In genomic region chr12:26744697-26745440, GRCh38 we compare ENCODE assay signal across 1 cellular context.
A peak's percentile ranks its signal among the peaks of the same experiment; 100 is the strongest.
TF ChIP-seq lines count a peak whose summit lies in the region.

No MANE protein-coding gene starts in this region.

TF ChIP-seq in HepG2, 621 proteins besides CTCF, POLR2A, EP300 and RAD21 (continued from another document and continues in another):
- TF ChIP-seq ZNF614 (CRISPR knock-in tag; IDR thresholded peaks at IDR 0.05; ENCODE audit: borderline replicate concordance) (peak; percentile 91), ZNF710 (CRISPR knock-in tag; IDR thresholded peaks at IDR 0.05; ENCODE audit: borderline replicate concordance) (peak; percentile 96), TFAP4 (IDR thresholded peaks at IDR 0.05; ENCODE audit: borderline replicate concordance, low read depth) (peak; percentile 81; the same call in 1 of the 2 replicates), ZNF782 (CRISPR knock-in tag; IDR thresholded peaks at IDR 0.05; ENCODE audit: borderline replicate concordance) (no peak), ELF3 (CRISPR knock-in tag; IDR thresholded peaks at IDR 0.05) (peak; percentile 94), KDM5B (CRISPR knock-in tag; IDR thresholded peaks at IDR 0.05; ENCODE audit: borderline replicate concordance) (no peak), MAFF (IDR thresholded peaks at IDR 0.05; ENCODE audit: low read depth, low read length) (no peak), SOX5 (CRISPR knock-in tag; IDR thresholded peaks at IDR 0.05; ENCODE audit: borderline replicate concordance) (peak; percentile 95), HNF1B (CRISPR knock-in tag; IDR thresholded peaks at IDR 0.05) (peak; percentile 95), LCORL (IDR thresholded peaks at IDR 0.05) (peak; percentile 56; the same call in 1 of the 2 replicates), LCORL (CRISPR knock-in tag; IDR thresholded peaks at IDR 0.05) (peak; percentile 71), ZNF616 (CRISPR knock-in tag; IDR thresholded peaks at IDR 0.05; ENCODE audit: low read depth) (no peak), TARDBP (CRISPR knock-in tag; IDR thresholded peaks at IDR 0.05) (peak; percentile 63; the same call in 1 of the 2 replicates), ATF2 (CRISPR knock-in tag; IDR thresholded peaks at IDR 0.05) (peak; percentile 96; the same call in 1 of the 2 replicates), IRF1 (CRISPR knock-in tag; IDR thresholded peaks at IDR 0.05; ENCODE audit: low read depth) (no peak), DMAP1 (CRISPR knock-in tag; IDR thresholded peaks at IDR 0.05) (peak; percentile 45; the same call in 1 of the 2 replicates), NCOA5 (CRISPR knock-in tag; IDR thresholded peaks at IDR 0.05) (no peak), ONECUT2 (CRISPR knock-in tag; IDR thresholded peaks at IDR 0.05) (peak; percentile 50), FOSL2 (CRISPR knock-in tag; IDR thresholded peaks at IDR 0.05) (peak; percentile 89), IRF9 (CRISPR knock-in tag; IDR thresholded peaks at IDR 0.05; ENCODE audit: borderline replicate concordance) (no peak), ATF4 (CRISPR knock-in tag; IDR thresholded peaks at IDR 0.05) (peak in 1 of 2 experiments; percentile 69; a peak in 2 of 4 replicates), ZNF788 (CRISPR knock-in tag; IDR thresholded peaks at IDR 0.05; ENCODE audit: borderline replicate concordance) (peak; percentile 60; the same call in 1 of the 2 replicates), FOXO1 (CRISPR knock-in tag; IDR thresholded peaks at IDR 0.05) (peak; percentile 99), RBFOX2 (IDR thresholded peaks at IDR 0.05; ENCODE audit: low read depth, low read length) (peak; percentile 67), ZNF12 (CRISPR knock-in tag; IDR thresholded peaks at IDR 0.05) (peak; percentile 83), JUND (CRISPR knock-in tag; IDR thresholded peaks at IDR 0.05) (peak; percentile 60; the same call in 1 of the 2 replicates), ZNF556 (CRISPR knock-in tag; IDR thresholded peaks at IDR 0.05; ENCODE audit: borderline replicate concordance) (peak; percentile 57; the same call in 1 of the 2 replicates), ZNF432 (CRISPR knock-in tag; IDR thresholded peaks at IDR 0.05; ENCODE audit: borderline replicate concordance) (no peak), ZNF335 (CRISPR knock-in tag; IDR thresholded peaks at IDR 0.05) (peak; percentile 58), ZNF136 (CRISPR knock-in tag; IDR thresholded peaks at IDR 0.05; ENCODE audit: low read depth) (no peak), ZNF503 (CRISPR knock-in tag; IDR thresholded peaks at IDR 0.05) (peak; percentile 96), ZNF337 (CRISPR knock-in tag; IDR thresholded peaks at IDR 0.05; ENCODE audit: borderline replicate concordance, low read depth) (no peak), NFKBIZ (CRISPR knock-in tag; IDR thresholded peaks at IDR 0.05) (peak; percentile 81; the same call in 1 of the 2 replicates)
- TF ChIP-seq, protein P1, sequence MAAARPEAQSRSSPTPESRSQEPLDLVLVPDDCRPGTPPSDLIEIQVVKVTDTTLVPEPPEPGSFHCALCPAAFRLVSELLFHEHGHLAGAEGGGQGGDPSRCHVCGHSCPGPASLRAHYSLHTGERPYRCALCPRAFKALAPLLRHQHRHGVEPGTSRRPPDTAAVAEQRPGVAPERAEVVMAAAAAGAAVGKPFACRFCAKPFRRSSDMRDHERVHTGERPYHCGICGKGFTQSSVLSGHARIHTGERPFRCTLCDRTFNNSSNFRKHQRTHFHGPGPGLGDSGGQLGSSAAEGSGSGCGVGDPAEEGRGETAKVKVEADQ (CRISPR knock-in tag; IDR thresholded peaks at IDR 0.05; ENCODE audit: borderline replicate concordance): no peak
- TF ChIP-seq, protein P2, sequence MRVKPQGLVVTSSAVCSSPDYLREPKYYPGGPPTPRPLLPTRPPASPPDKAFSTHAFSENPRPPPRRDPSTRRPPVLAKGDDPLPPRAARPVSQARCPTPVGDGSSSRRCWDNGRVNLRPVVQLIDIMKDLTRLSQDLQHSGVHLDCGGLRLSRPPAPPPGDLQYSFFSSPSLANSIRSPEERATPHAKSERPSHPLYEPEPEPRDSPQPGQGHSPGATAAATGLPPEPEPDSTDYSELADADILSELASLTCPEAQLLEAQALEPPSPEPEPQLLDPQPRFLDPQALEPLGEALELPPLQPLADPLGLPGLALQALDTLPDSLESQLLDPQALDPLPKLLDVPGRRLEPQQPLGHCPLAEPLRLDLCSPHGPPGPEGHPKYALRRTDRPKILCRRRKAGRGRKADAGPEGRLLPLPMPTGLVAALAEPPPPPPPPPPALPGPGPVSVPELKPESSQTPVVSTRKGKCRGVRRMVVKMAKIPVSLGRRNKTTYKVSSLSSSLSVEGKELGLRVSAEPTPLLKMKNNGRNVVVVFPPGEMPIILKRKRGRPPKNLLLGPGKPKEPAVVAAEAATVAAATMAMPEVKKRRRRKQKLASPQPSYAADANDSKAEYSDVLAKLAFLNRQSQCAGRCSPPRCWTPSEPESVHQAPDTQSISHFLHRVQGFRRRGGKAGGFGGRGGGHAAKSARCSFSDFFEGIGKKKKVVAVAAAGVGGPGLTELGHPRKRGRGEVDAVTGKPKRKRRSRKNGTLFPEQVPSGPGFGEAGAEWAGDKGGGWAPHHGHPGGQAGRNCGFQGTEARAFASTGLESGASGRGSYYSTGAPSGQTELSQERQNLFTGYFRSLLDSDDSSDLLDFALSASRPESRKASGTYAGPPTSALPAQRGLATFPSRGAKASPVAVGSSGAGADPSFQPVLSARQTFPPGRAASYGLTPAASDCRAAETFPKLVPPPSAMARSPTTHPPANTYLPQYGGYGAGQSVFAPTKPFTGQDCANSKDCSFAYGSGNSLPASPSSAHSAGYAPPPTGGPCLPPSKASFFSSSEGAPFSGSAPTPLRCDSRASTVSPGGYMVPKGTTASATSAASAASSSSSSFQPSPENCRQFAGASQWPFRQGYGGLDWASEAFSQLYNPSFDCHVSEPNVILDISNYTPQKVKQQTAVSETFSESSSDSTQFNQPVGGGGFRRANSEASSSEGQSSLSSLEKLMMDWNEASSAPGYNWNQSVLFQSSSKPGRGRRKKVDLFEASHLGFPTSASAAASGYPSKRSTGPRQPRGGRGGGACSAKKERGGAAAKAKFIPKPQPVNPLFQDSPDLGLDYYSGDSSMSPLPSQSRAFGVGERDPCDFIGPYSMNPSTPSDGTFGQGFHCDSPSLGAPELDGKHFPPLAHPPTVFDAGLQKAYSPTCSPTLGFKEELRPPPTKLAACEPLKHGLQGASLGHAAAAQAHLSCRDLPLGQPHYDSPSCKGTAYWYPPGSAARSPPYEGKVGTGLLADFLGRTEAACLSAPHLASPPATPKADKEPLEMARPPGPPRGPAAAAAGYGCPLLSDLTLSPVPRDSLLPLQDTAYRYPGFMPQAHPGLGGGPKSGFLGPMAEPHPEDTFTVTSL (CRISPR knock-in tag; IDR thresholded peaks at IDR 0.05; ENCODE audit: borderline replicate concordance): peak; percentile 95
- TF ChIP-seq, protein P3, sequence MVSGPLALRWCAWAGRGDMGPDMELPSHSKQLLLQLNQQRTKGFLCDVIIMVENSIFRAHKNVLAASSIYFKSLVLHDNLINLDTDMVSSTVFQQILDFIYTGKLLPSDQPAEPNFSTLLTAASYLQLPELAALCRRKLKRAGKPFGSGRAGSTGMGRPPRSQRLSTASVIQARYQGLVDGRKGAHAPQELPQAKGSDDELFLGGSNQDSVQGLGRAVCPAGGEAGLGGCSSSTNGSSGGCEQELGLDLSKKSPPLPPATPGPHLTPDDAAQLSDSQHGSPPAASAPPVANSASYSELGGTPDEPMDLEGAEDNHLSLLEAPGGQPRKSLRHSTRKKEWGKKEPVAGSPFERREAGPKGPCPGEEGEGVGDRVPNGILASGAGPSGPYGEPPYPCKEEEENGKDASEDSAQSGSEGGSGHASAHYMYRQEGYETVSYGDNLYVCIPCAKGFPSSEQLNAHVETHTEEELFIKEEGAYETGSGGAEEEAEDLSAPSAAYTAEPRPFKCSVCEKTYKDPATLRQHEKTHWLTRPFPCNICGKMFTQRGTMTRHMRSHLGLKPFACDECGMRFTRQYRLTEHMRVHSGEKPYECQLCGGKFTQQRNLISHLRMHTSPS (CRISPR knock-in tag; IDR thresholded peaks at IDR 0.05; ENCODE audit: low read depth): peak; percentile 68; the same call in 1 of the 2 replicates
- TF ChIP-seq, protein P4, sequence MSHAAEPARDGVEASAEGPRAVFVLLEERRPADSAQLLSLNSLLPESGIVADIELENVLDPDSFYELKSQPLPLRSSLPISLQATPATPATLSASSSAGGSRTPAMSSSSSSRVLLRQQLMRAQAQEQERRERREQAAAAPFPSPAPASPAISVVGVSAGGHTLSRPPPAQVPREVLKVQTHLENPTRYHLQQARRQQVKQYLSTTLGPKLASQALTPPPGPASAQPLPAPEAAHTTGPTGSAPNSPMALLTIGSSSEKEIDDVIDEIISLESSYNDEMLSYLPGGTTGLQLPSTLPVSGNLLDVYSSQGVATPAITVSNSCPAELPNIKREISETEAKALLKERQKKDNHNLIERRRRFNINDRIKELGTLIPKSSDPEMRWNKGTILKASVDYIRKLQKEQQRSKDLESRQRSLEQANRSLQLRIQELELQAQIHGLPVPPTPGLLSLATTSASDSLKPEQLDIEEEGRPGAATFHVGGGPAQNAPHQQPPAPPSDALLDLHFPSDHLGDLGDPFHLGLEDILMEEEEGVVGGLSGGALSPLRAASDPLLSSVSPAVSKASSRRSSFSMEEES (CRISPR knock-in tag; IDR thresholded peaks at IDR 0.05): peak; percentile 69; the same call in 1 of the 2 replicates
